Comparison of ENCODE assay signal across 12 cellular contexts in the genomic region with DNA sequence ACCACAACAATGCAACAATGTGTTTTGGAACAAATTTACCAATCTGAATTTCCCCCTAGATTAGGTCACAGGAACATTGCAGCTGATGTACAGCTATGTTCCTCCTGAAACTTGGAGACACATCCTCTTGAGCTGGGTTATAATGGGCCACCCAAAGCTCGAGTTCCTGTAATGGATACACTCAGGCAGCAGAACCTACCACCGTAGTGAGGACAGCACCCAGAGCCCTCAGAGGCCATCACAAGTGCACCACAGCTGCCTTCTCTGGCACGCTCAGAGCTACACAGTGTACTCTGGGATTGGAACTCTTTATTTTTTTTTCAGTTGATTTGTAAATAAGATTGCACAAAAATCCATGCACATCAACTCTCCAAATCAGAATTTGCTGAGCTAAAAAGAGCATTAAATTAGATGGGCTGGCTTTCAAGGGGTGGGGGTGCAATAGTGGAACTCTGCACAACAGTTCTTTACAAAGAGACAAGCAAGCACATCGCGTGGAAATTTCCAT. TPM values are rescaled to one million over a fixed set of nuclear protein-coding genes. Genes with fewer than 3 reads are reported as not detected.
DNase-seq lines count a peak whose midpoint lies in the region; ATAC-seq and TF ChIP-seq lines count a peak whose summit lies in the region.
"Had no signal": no experiment of that assay in that cellular context is flagged by ENCODE, and none has a peak within 500 bp of the region (broad histone marks: within the 10 kb centered on the region; RNA-seq: fewer than 3 reads in every experiment).

No MANE protein-coding gene starts in this region.

- H3K27me3 ChIP-seq in PC-9 (ENCODE audit: insufficient read depth, low read depth) (no peaks in the 10 kb centered on the region), muscle layer of duodenum (ENCODE audit: low read depth, low read length) (no peaks in the 10 kb centered on the region), thymus (ENCODE audit: control insufficient read depth, insufficient read depth) (no peaks in the 10 kb centered on the region)
- H3K27me3 ChIP-seq: SJCRH30 had no signal

- DNase-seq in PC-9 = no peak
- DNase-seq in fibroblast of gingiva (ENCODE audit: low read depth) = peak; percentile 94
- no peak for DNase-seq in OCI-M2 (lab: John Stamatoyannopoulos, UW; ENCODE audit: unreplicated experiment)
- no peak for DNase-seq in SIG-M5 treated with dmso at 0.1 percent for 504 hours (lab: John Stamatoyannopoulos, UW; ENCODE audit: unreplicated experiment)
- no peak for DNase-seq in central memory CD4-positive, alpha-beta T cell
- DNase-seq: activated T-cell treated with anti-CD3 and anti-CD28 coated beads for 4 hours, NCI-H524 treated with DMSO at 0.1 percent for 48 hours, nephron progenitor cell, SJCRH30 had no signal

- CTCF ChIA-PET in PC-9 (lab: Charles Lee) = interaction anchor here (0.6 to 1.5 kb wide), 2 partner anchors 44 to 301 kb away, joined by 3 to 6 read pairs; no protein-coding TSS in a partner anchor

- TF ChIP-seq CTCF in PC-9 (conservative IDR thresholded peaks at IDR 0.05) = no peak

- H3K4me3 ChIP-seq in PC-9 (no peak overlapping the region), muscle layer of duodenum (ENCODE audit: low read depth in 1 of 2, low read length in 2 of 2) (no peak overlapping the region), thymus (ENCODE audit: low read length) (no peak overlapping the region)
- H3K4me3 ChIP-seq: SJCRH30 had no signal

- H3K27ac ChIP-seq in PC-9 (peak overlapping the region; percentile 86), muscle layer of duodenum (ENCODE audit: low read length) (peak overlapping the region; percentile 96), thymus (ENCODE audit: low read depth) (peak overlapping the region; percentile 20)
- H3K27ac ChIP-seq: SJCRH30 had no signal

- BruUV-seq in PC-9 (replicated peaks; lab: Mats Ljungman, UMichigan) = no TSS peak

- no peaks in the 10 kb centered on the region for H3K9me2 ChIP-seq in PC-9 (ENCODE audit: insufficient read depth)

- peaks cover 45% of the 10 kb centered on the region for H3K4me1 ChIP-seq in PC-9 (replicated peaks; ENCODE audit: insufficient read depth)
- peaks cover 37 to 75% of the 10 kb centered on the region in 2 donors for H3K4me1 ChIP-seq in muscle layer of duodenum (ENCODE audit: control insufficient read depth in 1 of 2, insufficient read depth in 2 of 2, low read length in 2 of 2)
- H3K4me1 ChIP-seq in thymus (ENCODE audit: control insufficient read depth, insufficient read depth, low read length) = no peaks in the 10 kb centered on the region

- H4K20me1 ChIP-seq in PC-9 (ENCODE audit: insufficient read depth) = peaks cover 5% of the 10 kb centered on the region; the same call in 1 of the 2 replicates

- intact Hi-C loops in PC-9 (cut with micrococcal nuclease; ENCODE audit: unreplicated experiment) = loop anchor here (2.0 kb wide), 2 partner anchors 35 to 245 kb away; no protein-coding TSS in a partner anchor

- H3K9me3 ChIP-seq in PC-9 (ENCODE audit: insufficient read depth, low read depth) = no peaks in the 10 kb centered on the region
- no peaks in the 10 kb centered on the region for H3K9me3 ChIP-seq in muscle layer of duodenum (ENCODE audit: control insufficient read depth in 1 of 2, low read length in 2 of 2)
- no peaks in the 10 kb centered on the region for H3K9me3 ChIP-seq in thymus (ENCODE audit: control insufficient read depth)

- H3K79me2 ChIP-seq in PC-9 (ENCODE audit: low read depth) = peaks cover 100% of the 10 kb centered on the region

- peaks cover 46% of the 10 kb centered on the region for H3K36me3 ChIP-seq in PC-9 (ENCODE audit: low read depth)
- H3K36me3 ChIP-seq in muscle layer of duodenum (ENCODE audit: control insufficient read depth in 1 of 2, insufficient read depth in 2 of 2, low read length in 2 of 2) = no peaks in the 10 kb centered on the region
- no peaks in the 10 kb centered on the region for H3K36me3 ChIP-seq in thymus (ENCODE audit: control insufficient read depth, insufficient read depth)
- H3K36me3 ChIP-seq: SJCRH30 had no signal

- H3K4me2 ChIP-seq in PC-9 = no peak overlapping the region

- H2AFZ ChIP-seq in PC-9 = no peak overlapping the region

- POLR2A ChIA-PET in PC-9 (lab: Charles Lee; ENCODE audit: unreplicated experiment) = interaction anchor here (0.6 to 1.7 kb wide), 4 partner anchors 33 to 114 kb away, joined by 3 to 23 read pairs (median 7); no protein-coding TSS in a partner anchor

- 93% methylated on average over 5 of the region's 5 CpGs for WGBS in thymus

- no peak for ATAC-seq in HG03354 (IDR thresholded peaks at IDR 0.05; ENCODE audit: poor library complexity, severe bottlenecking, unreplicated experiment)

- H3F3A ChIP-seq in PC-9 (ENCODE audit: insufficient read depth, low read depth) = peaks cover 77% of the 10 kb centered on the region

RNA-seq across cellular contexts. Expression of a gene that starts 56.7 kb away (rescaled TPM):
- 324 and 342 TPM in 2 replicates for total RNA-seq in PC-9 (2021)
- 19.5 TPM for polyA plus RNA-seq in thymus

Comparison
In these comparisons a context has a peak if more than half of its experiments do, and no peak if none do; other contexts are left out.
1. H3K27ac ChIP-seq: peak in every context shown above with its lines; median percentile 96 in muscle layer of duodenum; 86 in PC-9; 20 in thymus.